Comparison of ENCODE assay signal across 14 cellular contexts in genomic region chr12:42744539-42745156, GRCh38.
DNase-seq lines count a peak whose midpoint lies in the region; ATAC-seq, FAIRE-seq and TF ChIP-seq lines count a peak whose summit lies in the region.
"Had no signal": no experiment of that assay in that cellular context is flagged by ENCODE, and none has a peak within 500 bp of the region (broad histone marks: within the 10 kb centered on the region; RNA-seq: fewer than 3 reads in every experiment).

No MANE protein-coding gene starts in this region.

- H3K9me3 Mint-ChIP-seq in astrocyte (ENCODE audit: unreplicated experiment) = peaks cover 7% of the 10 kb centered on the region
- H3K9me3 Mint-ChIP-seq in activated CD8-positive, alpha-beta T cell treated with anti-CD3 and anti-CD28 coated beads for 36 hours = peaks cover 9% of the 10 kb centered on the region

- H3K27ac ChIP-seq in astrocyte (ENCODE audit: low read depth, low read length) = no peak overlapping the region
- H3K27ac ChIP-seq: spleen had no signal

- H3K79me2 ChIP-seq in astrocyte (ENCODE audit: insufficient read depth, low read length) = no peaks in the 10 kb centered on the region

- H2AFZ ChIP-seq in astrocyte (ENCODE audit: low read depth, low read length) = no peak overlapping the region

- no peak for TF ChIP-seq CTCF in astrocyte (IDR thresholded peaks at IDR 0.05; ENCODE audit: insufficient read depth, low read depth, low read length)
- TF ChIP-seq CTCF in activated CD8-positive, alpha-beta T cell treated with anti-CD3 and anti-CD28 coated beads for 36 hours (IDR thresholded peaks at IDR 0.05) = no peak

- H3K9ac ChIP-seq in astrocyte (ENCODE audit: low read length) = no peak overlapping the region

- peak; percentile 75; the same call in 1 of the 2 replicates for TF ChIP-seq EP300 in Ishikawa (IDR thresholded peaks at IDR 0.05; ENCODE audit: borderline replicate concordance)

- H3K36me3 ChIP-seq in astrocyte (ENCODE audit: insufficient read depth, low read length) = no peaks in the 10 kb centered on the region
- H3K36me3 ChIP-seq: spleen had no signal

- no peaks in the 10 kb centered on the region for H3K27me3 Mint-ChIP-seq in astrocyte (ENCODE audit: low read depth, unreplicated experiment)
- no peaks in the 10 kb centered on the region for H3K27me3 Mint-ChIP-seq in activated CD8-positive, alpha-beta T cell treated with anti-CD3 and anti-CD28 coated beads for 36 hours

- intact Hi-C loops in left cardiac atrium (cut with DNase I) = no loop called here
- intact Hi-C loops in activated CD8-positive, alpha-beta T cell treated with anti-CD3 and anti-CD28 coated beads for 36 hours (cut with micrococcal nuclease) = no loop called here

- CTCF ChIA-PET in activated CD8-positive, alpha-beta T cell treated with anti-CD3 and anti-CD28 coated beads for 36 hours (lab: Charles Lee) = no interaction called here

- H4K20me1 ChIP-seq in astrocyte (ENCODE audit: insufficient read depth, low read length) = no peaks in the 10 kb centered on the region

- ATAC-seq in left cardiac atrium = peak; percentile 37 to 56
- ATAC-seq in activated CD8-positive, alpha-beta T cell treated with anti-CD3 and anti-CD28 coated beads for 36 hours = no peak
- no peak for ATAC-seq in HG03521 (IDR thresholded peaks at IDR 0.05; ENCODE audit: unreplicated experiment)

- H3K4me1 Mint-ChIP-seq in astrocyte (ENCODE audit: low read depth, unreplicated experiment) = peaks cover 31% of the 10 kb centered on the region
- no peaks in the 10 kb centered on the region for H3K4me1 Mint-ChIP-seq in activated CD8-positive, alpha-beta T cell treated with anti-CD3 and anti-CD28 coated beads for 36 hours (ENCODE audit: low read depth)

- H3K4me1 ChIP-seq in astrocyte (ENCODE audit: insufficient read depth, low read length) = peaks cover 21% of the 10 kb centered on the region

- H3K4me3 ChIP-seq in astrocyte (ENCODE audit: insufficient read depth, low read depth, low read length) = no peak overlapping the region
- H3K4me3 ChIP-seq: spleen had no signal

- no peak overlapping the region for H3K4me2 ChIP-seq in astrocyte (ENCODE audit: low read length)

- TF ChIP-seq RAD21 in Ishikawa (IDR thresholded peaks at IDR 0.05; ENCODE audit: low read depth) = no peak

- peaks cover 9% of the 10 kb centered on the region for H3K9me3 ChIP-seq in astrocyte (ENCODE audit: insufficient read depth, low read depth, low read length)

- H3K4me3 Mint-ChIP-seq in astrocyte (ENCODE audit: unreplicated experiment) = no peak overlapping the region
- no peak overlapping the region for H3K4me3 Mint-ChIP-seq in activated CD8-positive, alpha-beta T cell treated with anti-CD3 and anti-CD28 coated beads for 36 hours

- no peak overlapping the region for H3K27ac Mint-ChIP-seq in astrocyte (ENCODE audit: unreplicated experiment)
- no peak overlapping the region for H3K27ac Mint-ChIP-seq in activated CD8-positive, alpha-beta T cell treated with anti-CD3 and anti-CD28 coated beads for 36 hours

- DNase-seq in astrocyte (ENCODE audit: low read depth) = peak; percentile 44
- DNase-seq in left cardiac atrium = no peak
- DNase-seq in stromal cell of bone marrow (ENCODE audit: low read depth) = peak; percentile 21
- no peak for DNase-seq in activated CD8-positive, alpha-beta T cell treated with anti-CD3 and anti-CD28 coated beads for 36 hours
- no peak for DNase-seq in stimulated activated CD4-positive, alpha-beta T cell treated with anti-CD3 and anti-CD28 coated beads, Interleukin-4, amount 100 ng/mL, for 1 hour
- no peak for DNase-seq in SKM-1 (lab: John Stamatoyannopoulos, UW; ENCODE audit: unreplicated experiment)
- DNase-seq: DMS 273 treated with DMSO at 0.1 percent for 48 hours, glutamatergic neuron, midbrain, NCI-H187, spleen had no signal

- POLR2A ChIA-PET in activated CD8-positive, alpha-beta T cell treated with anti-CD3 and anti-CD28 coated beads for 36 hours (lab: Charles Lee) = no interaction called here

- no peak for FAIRE-seq in astrocyte (lab: Jason Lieb, UNC)
- FAIRE-seq: HTR-8/SVneo had no signal

- peaks cover 2% of the 10 kb centered on the region for H3K36me3 Mint-ChIP-seq in astrocyte (ENCODE audit: low read depth, unreplicated experiment)
- no peaks in the 10 kb centered on the region for H3K36me3 Mint-ChIP-seq in activated CD8-positive, alpha-beta T cell treated with anti-CD3 and anti-CD28 coated beads for 36 hours (ENCODE audit: low read depth)

- no peaks in the 10 kb centered on the region for H3K27me3 ChIP-seq in astrocyte (ENCODE audit: insufficient read depth, low read length)
- H3K27me3 ChIP-seq: spleen had no signal

TF ChIP-seq in Ishikawa, 13 proteins besides CTCF, POLR2A, EP300 and RAD21:
- TF ChIP-seq USF1 (IDR thresholded peaks at IDR 0.05) (peak; percentile 84), YY1 (IDR thresholded peaks at IDR 0.05; ENCODE audit: low read depth) (peak; percentile 40; the same call in 1 of the 2 replicates), NFIC (IDR thresholded peaks at IDR 0.05) (peak; percentile 49; the same call in 1 of the 2 replicates), TAF1 (IDR thresholded peaks at IDR 0.05; ENCODE audit: low read depth) (no peak), EGR1 (IDR thresholded peaks at IDR 0.05) (no peak), ZBTB7A (IDR thresholded peaks at IDR 0.05; ENCODE audit: low read depth) (no peak), MAX (IDR thresholded peaks at IDR 0.05) (peak; percentile 89), CEBPB (IDR thresholded peaks at IDR 0.05) (peak; percentile 97), TCF12 (IDR thresholded peaks at IDR 0.05; ENCODE audit: low read depth) (peak; percentile 65; the same call in 1 of the 2 replicates), TEAD4 (IDR thresholded peaks at IDR 0.05) (peak; percentile 67), FOXM1 (IDR thresholded peaks at IDR 0.05; ENCODE audit: borderline replicate concordance, low read depth) (no peak; the same call in 1 of the 2 replicates), REST (IDR thresholded peaks at IDR 0.05; ENCODE audit: low read depth) (no peak), CREB1 (IDR thresholded peaks at IDR 0.05; ENCODE audit: low read depth) (no peak)
TF ChIP-seq in Ishikawa: peak in this region for 7.

Comparison
In these comparisons a context has a peak if more than half of its experiments do, and no peak if none do; other contexts are left out.
1. DNase-seq: peak in astrocyte (single experiment) and stromal cell of bone marrow (single experiment); none in left cardiac atrium (single experiment), activated CD8-positive, alpha-beta T cell treated with anti-CD3 and anti-CD28 coated beads for 36 hours (single experiment), stimulated activated CD4-positive, alpha-beta T cell treated with anti-CD3 and anti-CD28 coated beads, Interleukin-4, amount 100 ng/mL, for 1 hour (single experiment) and SKM-1 (single experiment).
2. ATAC-seq: peak in left cardiac atrium (2 of 2); none in activated CD8-positive, alpha-beta T cell treated with anti-CD3 and anti-CD28 coated beads for 36 hours (single experiment) and HG03521 (single experiment).